In genomic region chr1:217889401-217889800, GRCh38 we compare ENCODE assay signal across 9 cellular contexts.
DNase-seq lines count a peak whose midpoint lies in the region; ATAC-seq and TF ChIP-seq lines count a peak whose summit lies in the region.
"Had no signal": no experiment of that assay in that cellular context is flagged by ENCODE, and none has a peak within 500 bp of the region (broad histone marks: within the 10 kb centered on the region; RNA-seq: fewer than 3 reads in every experiment).

No MANE protein-coding gene starts in this region.

- 56 to 60% methylated on average over 10 of the region's 10 CpGs for WGBS in testis, 2 donors

- TF ChIP-seq CTCF in fibroblast of the aortic adventitia (IDR thresholded peaks at IDR 0.05; ENCODE audit: insufficient read depth, low read length) (peak; percentile 17), testis (IDR thresholded peaks at IDR 0.05) (no peak)

- no peaks in the 10 kb centered on the region for H3K27me3 ChIP-seq in testis
- H3K27me3 ChIP-seq: left lung had no signal

- TF ChIP-seq POLR2A in testis (IDR thresholded peaks at IDR 0.05), result no peak

- no peak overlapping the region for H3K27ac ChIP-seq in testis
- H3K27ac ChIP-seq: left lung had no signal

- no peak overlapping the region for H3K4me3 ChIP-seq in fibroblast of the aortic adventitia (ENCODE audit: low read depth, low read length)
- H3K4me3 ChIP-seq in testis, result no peak overlapping the region
- H3K4me3 ChIP-seq: left lung had no signal

- no peaks in the 10 kb centered on the region for H3K9me3 ChIP-seq in testis
- H3K9me3 ChIP-seq: left lung had no signal

- ATAC-seq in Right ventricle myocardium superior (ENCODE audit: poor library complexity), result no peak
- ATAC-seq in Right ventricle myocardium inferior, result no peak
- ATAC-seq in GM19324 (IDR thresholded peaks at IDR 0.05; ENCODE audit: low FRiP score, unreplicated experiment), result no peak
- ATAC-seq: left lung had no signal

- H3K36me3 ChIP-seq in testis (ENCODE audit: low read depth, missing control alignments), result no peaks in the 10 kb centered on the region
- H3K36me3 ChIP-seq: left lung had no signal

- peak; percentile 44 for DNase-seq in Right ventricle myocardium superior
- DNase-seq in Right ventricle myocardium inferior (ENCODE audit: missing footprints), result no peak
- peak; percentile 34 for DNase-seq in NCI-H82 treated with DMSO at 0.1 percent for 48 hours (lab: John Stamatoyannopoulos, UW; ENCODE audit: unreplicated experiment)
- no peak for DNase-seq in fibroblast of the aortic adventitia (ENCODE audit: low read depth)
- DNase-seq in testis, result peak; percentile 33
- DNase-seq in OCI-M2 (lab: John Stamatoyannopoulos, UW; ENCODE audit: unreplicated experiment), result no peak
- DNase-seq in activated CD4-positive, alpha-beta T cell treated with anti-CD3 and anti-CD28 coated beads for 1 hour, result no peak
- DNase-seq: left lung had no signal

- intact Hi-C loops in Right ventricle myocardium superior (cut with DNase I), result loop anchor here (10.0 kb wide), 1 partner anchor 285 kb away; no protein-coding TSS in a partner anchor
- intact Hi-C loops in Right ventricle myocardium inferior (cut with DNase I), result no loop called here
- intact Hi-C loops in testis (cut with DNase I; ENCODE audit: low total_unique reads), result no loop called here

- H3K4me1 ChIP-seq in testis, result no peaks in the 10 kb centered on the region
- H3K4me1 ChIP-seq: left lung had no signal

Comparison
In these comparisons a context has a peak if more than half of its experiments do, and no peak if none do; other contexts are left out.
1. DNase-seq: peak in Right ventricle myocardium superior (single experiment), NCI-H82 treated with DMSO at 0.1 percent for 48 hours (single experiment) and testis (single experiment); none in Right ventricle myocardium inferior (single experiment), fibroblast of the aortic adventitia (single experiment), OCI-M2 (single experiment) and activated CD4-positive, alpha-beta T cell treated with anti-CD3 and anti-CD28 coated beads for 1 hour (single experiment).